In genomic region chr1:240572328-240572727, GRCh38 we compare ENCODE assay signal across 23 cellular contexts. TPM values are rescaled to one million over a fixed set of nuclear protein-coding genes. Genes with fewer than 3 reads are reported as not detected.
DNase-seq lines count a peak whose midpoint lies in the region; ATAC-seq and TF ChIP-seq lines count a peak whose summit lies in the region.
"Had no signal": no experiment of that assay in that cellular context is flagged by ENCODE, and none has a peak within 500 bp of the region (broad histone marks: within the 10 kb centered on the region; RNA-seq: fewer than 3 reads in every experiment).

No MANE protein-coding gene starts in this region.

- WGBS in IMR-90 (ENCODE audit: extremely low coverage in 2 of 2, insufficient read length in 1 of 2), 2 experiments = no CpG with 5 or more reads among the region's 1 CpG
- 72% methylated on average over 1 of the region's 1 CpG for WGBS in suprapubic skin

- H3K9me3 ChIP-seq in IMR-90 (ENCODE audit: control insufficient read depth, insufficient read depth, low read length) (no peaks in the 10 kb centered on the region), suprapubic skin (no peaks in the 10 kb centered on the region)
- H3K9me3 ChIP-seq: Peyer's patch had no signal

- no peak overlapping the region for H3K27ac Mint-ChIP-seq in stimulated activated naive B cell treated with anti-CD40 and anti-IgM and Interleukin-4, amounts not matched to agents 10 μg/mL and 1 μg/mL and 100 μg/mL, for 72 hours
- H3K27ac Mint-ChIP-seq: CD4-positive, alpha-beta memory T cell; IgD-negative memory B cell had no signal

- TF ChIP-seq RAD21 in IMR-90 (IDR thresholded peaks at IDR 0.05; ENCODE audit: low read length) = no peak

- no peak overlapping the region for H4K8ac ChIP-seq in IMR-90 (ENCODE audit: low read depth in 2 of 2, low read length in 2 of 2)

- BruUV-seq in IMR-90 (replicated peaks; lab: Mats Ljungman, UMichigan) = no TSS peak

- CTCF ChIA-PET in IMR-90 (lab: Yijun Ruan, JAX) = no interaction called here

- no peak overlapping the region for H2AK9ac ChIP-seq in IMR-90 (replicated peaks; ENCODE audit: low read depth, low read length, poor library complexity)

- no peak overlapping the region for H3K14ac ChIP-seq in IMR-90 (replicated peaks; ENCODE audit: low read depth, low read length)

- no peak overlapping the region for H2BK120ac ChIP-seq in IMR-90 (ENCODE audit: low read depth, low read length)

- H3K4me3 Mint-ChIP-seq in stimulated activated naive B cell treated with anti-CD40 and anti-IgM and Interleukin-4, amounts not matched to agents 10 μg/mL and 1 μg/mL and 100 μg/mL, for 72 hours = no peak overlapping the region
- H3K4me3 Mint-ChIP-seq: CD4-positive, alpha-beta memory T cell; IgD-negative memory B cell had no signal

- H3K4me1 ChIP-seq in IMR-90 (ENCODE audit: control insufficient read depth, insufficient read depth, low read length) = no peaks in the 10 kb centered on the region; the same call in 1 of the 2 replicates
- no peaks in the 10 kb centered on the region for H3K4me1 ChIP-seq in suprapubic skin
- H3K4me1 ChIP-seq: Peyer's patch had no signal

- intact Hi-C loops in IMR-90 (cut with micrococcal nuclease) = no loop called here
- intact Hi-C loops in left colon (cut with DNase I, micrococcal nuclease) = no loop called here

- no peak overlapping the region for H3K4ac ChIP-seq in IMR-90 (ENCODE audit: low read depth, low read length)

- H3K27me3 Mint-ChIP-seq in stimulated activated naive B cell treated with anti-CD40 and anti-IgM and Interleukin-4, amounts not matched to agents 10 μg/mL and 1 μg/mL and 100 μg/mL, for 72 hours = no peaks in the 10 kb centered on the region
- H3K27me3 Mint-ChIP-seq: CD4-positive, alpha-beta memory T cell; IgD-negative memory B cell had no signal

- no peaks in the 10 kb centered on the region for H4K20me1 ChIP-seq in IMR-90 (ENCODE audit: insufficient read depth, low read length)

- peaks cover 6 to 14% of the 10 kb centered on the region in 2 donors for H3K9me3 Mint-ChIP-seq in stimulated activated naive B cell treated with anti-CD40 and anti-IgM and Interleukin-4, amounts not matched to agents 10 μg/mL and 1 μg/mL and 100 μg/mL, for 72 hours

- no peak overlapping the region for H2BK20ac ChIP-seq in IMR-90 (ENCODE audit: low read depth, low read length)

- H2AFZ ChIP-seq in IMR-90 (replicated peaks; ENCODE audit: low read length, poor library complexity) = no peak overlapping the region

- ATAC-seq in IMR-90 (ENCODE audit: low read depth) (no peak), left colon (peak; percentile 29), HG03378 (IDR thresholded peaks at IDR 0.05; ENCODE audit: unreplicated experiment) (no peak)
- no peak for ATAC-seq in stimulated activated naive B cell treated with anti-CD40 and anti-IgM and Interleukin-4, amounts not matched to agents 10 μg/mL and 1 μg/mL and 100 μg/mL, for 72 hours (replicated peaks)

- H2BK5ac ChIP-seq in IMR-90 (ENCODE audit: low read depth, low read length, poor library complexity, severe bottlenecking) = no peak overlapping the region

- H3K4me2 ChIP-seq in IMR-90 (ENCODE audit: low read depth, low read length) = peak overlapping the region; percentile 64; the same call in 1 of the 2 replicates
- H3K4me2 ChIP-seq: KMS-11 had no signal

- H3K9ac ChIP-seq in IMR-90 (ENCODE audit: low read depth, low read length) = no peak overlapping the region
- H3K9ac ChIP-seq: KMS-11 had no signal

- in situ Hi-C loops in IMR-90 (cut with MboI; ENCODE audit: low sequenced_read_pairs) = no loop called here

- no peak for TF ChIP-seq POLR2A in IMR-90 (IDR thresholded peaks at IDR 0.05; ENCODE audit: low read depth, low read length)
- TF ChIP-seq POLR2A in suprapubic skin (IDR thresholded peaks at IDR 0.05) = no peak

- no peak overlapping the region for H3K56ac ChIP-seq in IMR-90 (ENCODE audit: extremely low read depth, insufficient read depth, low read length)

- peaks cover 2 to 10% of the 10 kb centered on the region in 2 donors for H3K4me1 Mint-ChIP-seq in stimulated activated naive B cell treated with anti-CD40 and anti-IgM and Interleukin-4, amounts not matched to agents 10 μg/mL and 1 μg/mL and 100 μg/mL, for 72 hours

- no peak overlapping the region for H3K23ac ChIP-seq in IMR-90 (ENCODE audit: low read depth, low read length)

- no peaks in the 10 kb centered on the region for H3K27me3 ChIP-seq in IMR-90 (ENCODE audit: control insufficient read depth, insufficient read depth, low read length)
- H3K27me3 ChIP-seq in suprapubic skin = no peaks in the 10 kb centered on the region
- H3K27me3 ChIP-seq: Peyer's patch had no signal

- H3K36me3 Mint-ChIP-seq in stimulated activated naive B cell treated with anti-CD40 and anti-IgM and Interleukin-4, amounts not matched to agents 10 μg/mL and 1 μg/mL and 100 μg/mL, for 72 hours = no peaks in the 10 kb centered on the region
- H3K36me3 Mint-ChIP-seq: IgD-negative memory B cell had no signal

- H2BK15ac ChIP-seq in IMR-90 (ENCODE audit: low read depth, low read length) = no peak overlapping the region

- POLR2A ChIA-PET in IMR-90 (lab: Charles Lee; ENCODE audit: unreplicated experiment) = no interaction called here

- H3K36me3 ChIP-seq in IMR-90 (ENCODE audit: control insufficient read depth, insufficient read depth, low read length) (no peaks in the 10 kb centered on the region; the same call in 1 of the 2 replicates), suprapubic skin (no peaks in the 10 kb centered on the region)
- H3K36me3 ChIP-seq: Peyer's patch had no signal

- peaks cover 0 to 4% of the 10 kb centered on the region in 2 experiments; a peak in 1 of 4 replicates for H3K79me1 ChIP-seq in IMR-90 (ENCODE audit: low read depth in 1 of 2, low read length in 2 of 2)

- H4K5ac ChIP-seq in IMR-90 (ENCODE audit: low read depth, low read length) = no peak overlapping the region

- no peak overlapping the region for H2AK5ac ChIP-seq in IMR-90 (ENCODE audit: low read depth, low read length)

- H3K4me3 ChIP-seq in IMR-90 (ENCODE audit: insufficient read depth, low read depth, low read length) = no peak overlapping the region
- no peak overlapping the region for H3K4me3 ChIP-seq in suprapubic skin
- H3K4me3 ChIP-seq: Peyer's patch, SK-N-MC had no signal

- no peak for DNase-seq in IMR-90
- DNase-seq in NCI-H69 (lab: John Stamatoyannopoulos, UW) = peak; percentile 42
- DNase-seq in left colon = no peak
- DNase-seq in suprapubic skin (ENCODE audit: low spot score in 2 of 2) = no peak
- no peak for DNase-seq in NCI-H1048 (lab: John Stamatoyannopoulos, UW)
- no peak for DNase-seq in stimulated activated naive B cell treated with anti-CD40 and anti-IgM and Interleukin-4, amounts not matched to agents 10 μg/mL and 1 μg/mL and 100 μg/mL, for 72 hours
- DNase-seq: C1 segment of cervical spinal cord; CD4-positive, alpha-beta memory T cell; COR-L47; MM.1S; NCI-H1417; NCI-H187 treated with DMSO at 0.1 percent for 48 hours; NCI-H2171 treated with DMSO at 0.1 percent for 48 hours; NCI-H345; OCI-M1; Peyer's patch; SHP77 treated with DMSO at 0.1 percent for 48 hours; SW 1271 had no signal

- no peak for TF ChIP-seq EP300 in suprapubic skin (IDR thresholded peaks at IDR 0.05)

- 0 out of 2 replicates have a peak, but pooled peaks cover 2% of the 10 kb centered on the region for H3K9me1 ChIP-seq in IMR-90 (ENCODE audit: insufficient read depth, low read length)

- H3K27ac ChIP-seq in IMR-90 (ENCODE audit: insufficient read depth, low read length) (no peak overlapping the region), suprapubic skin (peak overlapping the region; percentile 26)
- H3K27ac ChIP-seq: KMS-11, Peyer's patch, SK-N-MC had no signal

- no peak overlapping the region for H3K18ac ChIP-seq in IMR-90 (ENCODE audit: low read depth, low read length)

- H4K91ac ChIP-seq in IMR-90 (ENCODE audit: insufficient read depth, low read depth, low read length) = no peak overlapping the region

- no peak for TF ChIP-seq CTCF in IMR-90 (conservative IDR thresholded peaks at IDR 0.05; ENCODE audit: low read depth, low read length)
- TF ChIP-seq CTCF in suprapubic skin (IDR thresholded peaks at IDR 0.05) = no peak

- dilution Hi-C loops in IMR-90 (cut with HindIII; ENCODE audit: low sequenced_read_pairs, unreplicated experiment) = no loop called here

TF ChIP-seq in IMR-90, 13 proteins besides CTCF, POLR2A, EP300 and RAD21 (continues in another document):
- TF ChIP-seq MAZ (IDR thresholded peaks at IDR 0.05; ENCODE audit: borderline replicate concordance, low read depth, low read length) = no peak
- TF ChIP-seq NFE2L2 (IDR thresholded peaks at IDR 0.05; ENCODE audit: low read depth, low read length) = no peak
- no peak for TF ChIP-seq SMC3 (IDR thresholded peaks at IDR 0.05; ENCODE audit: low read depth, low read length)
- TF ChIP-seq FOS (IDR thresholded peaks at IDR 0.05; ENCODE audit: low read depth, low read length) = no peak
- TF ChIP-seq BHLHE40 (IDR thresholded peaks at IDR 0.05; ENCODE audit: low read depth, low read length) = no peak
- no peak for TF ChIP-seq RCOR1 (IDR thresholded peaks at IDR 0.05; ENCODE audit: insufficient replicate concordance, low read length)
- no peak for TF ChIP-seq CEBPB (IDR thresholded peaks at IDR 0.05; ENCODE audit: low read depth, low read length)
- TF ChIP-seq MXI1 (IDR thresholded peaks at IDR 0.05; ENCODE audit: borderline replicate concordance, low read depth, low read length) = no peak
- no peak for TF ChIP-seq MAFK (IDR thresholded peaks at IDR 0.05; ENCODE audit: low read depth, low read length)
- no peak for TF ChIP-seq USF2 (IDR thresholded peaks at IDR 0.05; ENCODE audit: low read depth, low read length)

RNA-seq across cellular contexts. Expression of gene GREM2, which starts 39.6 kb away (rescaled TPM):
- 3.0 and 5.0 TPM in 2 replicates for total RNA-seq in IMR-90 (2012; rRNA removed)
- 14.2 and 15.9 TPM in 2 replicates for polyA plus RNA-seq in IMR-90 (2012; rRNA removed)
- polyA plus RNA-seq in IMR-90 (2012; cell fraction: cytosol; rRNA removed) = 6.1 and 10.8 TPM in 2 replicates
- 3.0 and 8.9 TPM in 2 replicates for polyA plus RNA-seq in IMR-90 (2012; cell fraction: nucleus; rRNA removed; ENCODE audit: low replicate concordance)
- total RNA-seq in left colon = 1 to 10 TPM; 2.5 to 10.0 TPM
- 1 to 10 TPM in 1 of 4 donors, under 1 TPM in 3; 0.11 to 1.3 (median 0.38) TPM for total RNA-seq in suprapubic skin
- total RNA-seq: A673 had no signal
- polyA plus RNA-seq: IgD-negative memory B cell had no signal
